Comparison of ENCODE assay signal across 1 cellular context in genomic region chr4:37663552-37663951, GRCh38.
TF ChIP-seq lines count a peak whose summit lies in the region.

No MANE protein-coding gene starts in this region.

TF ChIP-seq in H1, 55 proteins besides CTCF, POLR2A, EP300 and RAD21:
- TF ChIP-seq KDM1A (IDR thresholded peaks at IDR 0.05; ENCODE audit: borderline replicate concordance, low read length) (no peak), CBX5 (IDR thresholded peaks at IDR 0.05; ENCODE audit: low read depth, low read length) (no peak), CTBP2 (IDR thresholded peaks at IDR 0.05; ENCODE audit: borderline replicate concordance, insufficient read depth, insufficient read length, low read length) (no peak), TAF7 (optimal IDR thresholded peaks at IDR 0.05; ENCODE audit: borderline replicate concordance, low read depth, low read length) (no peak), KDM4A (IDR thresholded peaks at IDR 0.05; ENCODE audit: low read depth, low read length, severe bottlenecking) (no peak), TCF12 (IDR thresholded peaks at IDR 0.05; ENCODE audit: low read depth, low read length) (no peak), NANOG (IDR thresholded peaks at IDR 0.05; ENCODE audit: insufficient read depth, low read depth, low read length, poor library complexity, severe bottlenecking) (no peak), CREB1 (IDR thresholded peaks at IDR 0.05) (no peak), SAP30 (IDR thresholded peaks at IDR 0.05; ENCODE audit: insufficient read depth, insufficient replicate concordance, low read length) (no peak), JUND (IDR thresholded peaks at IDR 0.05; ENCODE audit: low read length) (no peak), SP1 (IDR thresholded peaks at IDR 0.05; ENCODE audit: low read depth, low read length) (no peak), BACH1 (IDR thresholded peaks at IDR 0.05; ENCODE audit: low read length) (no peak), E2F6 (IDR thresholded peaks at IDR 0.05) (no peak), RFX5 (IDR thresholded peaks at IDR 0.05; ENCODE audit: borderline replicate concordance, low read depth, low read length) (no peak)
